22 cellular contexts compared by ENCODE assay signal in the genomic region with DNA sequence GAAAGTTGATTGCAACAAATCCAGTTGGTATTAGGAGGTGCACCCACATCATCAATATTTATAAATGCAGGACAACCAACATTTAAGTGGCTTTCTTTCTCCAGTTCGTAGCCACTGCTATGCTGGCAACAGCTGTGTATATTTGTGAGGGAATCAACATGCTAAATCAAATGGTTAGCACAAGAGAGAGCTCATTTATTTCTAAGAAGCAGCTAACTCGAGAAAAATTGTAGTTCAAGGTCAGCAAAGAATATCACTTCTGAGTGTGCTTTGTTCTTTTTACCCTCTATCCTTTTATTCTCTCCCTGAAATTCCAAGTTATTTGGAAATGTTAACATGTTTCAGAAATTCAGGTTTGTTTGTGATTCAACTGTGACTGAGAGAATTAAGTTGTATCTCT.
DNase-seq lines count a peak whose midpoint lies in the region; ATAC-seq and TF ChIP-seq lines count a peak whose summit lies in the region.
"Had no signal": no experiment of that assay in that cellular context is flagged by ENCODE, and none has a peak within 500 bp of the region (broad histone marks: within the 10 kb centered on the region; RNA-seq: fewer than 3 reads in every experiment).

No MANE protein-coding gene starts in this region.

- H3K27me3 ChIP-seq in layer of hippocampus (ENCODE audit: control insufficient read depth, insufficient read depth, low read length): no peaks in the 10 kb centered on the region
- H3K27me3 ChIP-seq: BLaER1 treated with 17β-estradiol and CSF1 and Interleukin-3, amounts not matched to agents 10 nM and 100 nM; SJCRH30 had no signal

- no peak for TF ChIP-seq CTCF in retinal pigment epithelial cell (conservative IDR thresholded peaks at IDR 0.05; ENCODE audit: low read depth, low read length)

- ATAC-seq in HG02571 (IDR thresholded peaks at IDR 0.05; ENCODE audit: unreplicated experiment): no peak

- DNase-seq in retinal pigment epithelial cell (ENCODE audit: low read depth): no peak
- DNase-seq in dedifferentiated amniotic fluid mesenchymal stem cell (ENCODE audit: extremely low spot score): no peak
- DNase-seq in activated effector memory CD4-positive, alpha-beta T cell treated with Interleukin-2 at 50 U/mL for 16 hours: no peak
- no peak for DNase-seq in stimulated activated CD4-positive, alpha-beta T cell treated with anti-CD3 and anti-CD28 coated beads, Interleukin-1b, Interleukin-23, amount 100 ng/mL, for 48 hours
- DNase-seq: ACHN; Caco-2; CD4-positive, alpha-beta memory T cell; DMS153; H7; HFFc6; NCI-H1105; NCI-H146; NCI-H2029; NCI-H226; NCI-H510A treated with DMSO at 0.1 percent for 48 hours; NCI-H774; NK-92 treated with Interleukin-12 subunit alpha and Interleukin-12 subunit beta, amount 100 ng/mL, for 24 hours; SJCRH30 had no signal

- H3K27ac ChIP-seq in angular gyrus (ENCODE audit: low read depth, low read length) (peak overlapping the region; percentile 78), layer of hippocampus (ENCODE audit: low read depth, low read length) (peak overlapping the region; percentile 67)
- H3K27ac ChIP-seq: BLaER1 treated with 17β-estradiol and CSF1 and Interleukin-3, amounts not matched to agents 10 nM and 100 nM; SJCRH30 had no signal

- H3K4me3 ChIP-seq in retinal pigment epithelial cell (ENCODE audit: low read length): peak overlapping the region; percentile 30
- H3K4me3 ChIP-seq: BLaER1 treated with 17β-estradiol and CSF1 and Interleukin-3, amounts not matched to agents 10 nM and 100 nM; SJCRH30 had no signal
